Comparison of ENCODE assay signal across 8 cellular contexts in the genomic region with DNA sequence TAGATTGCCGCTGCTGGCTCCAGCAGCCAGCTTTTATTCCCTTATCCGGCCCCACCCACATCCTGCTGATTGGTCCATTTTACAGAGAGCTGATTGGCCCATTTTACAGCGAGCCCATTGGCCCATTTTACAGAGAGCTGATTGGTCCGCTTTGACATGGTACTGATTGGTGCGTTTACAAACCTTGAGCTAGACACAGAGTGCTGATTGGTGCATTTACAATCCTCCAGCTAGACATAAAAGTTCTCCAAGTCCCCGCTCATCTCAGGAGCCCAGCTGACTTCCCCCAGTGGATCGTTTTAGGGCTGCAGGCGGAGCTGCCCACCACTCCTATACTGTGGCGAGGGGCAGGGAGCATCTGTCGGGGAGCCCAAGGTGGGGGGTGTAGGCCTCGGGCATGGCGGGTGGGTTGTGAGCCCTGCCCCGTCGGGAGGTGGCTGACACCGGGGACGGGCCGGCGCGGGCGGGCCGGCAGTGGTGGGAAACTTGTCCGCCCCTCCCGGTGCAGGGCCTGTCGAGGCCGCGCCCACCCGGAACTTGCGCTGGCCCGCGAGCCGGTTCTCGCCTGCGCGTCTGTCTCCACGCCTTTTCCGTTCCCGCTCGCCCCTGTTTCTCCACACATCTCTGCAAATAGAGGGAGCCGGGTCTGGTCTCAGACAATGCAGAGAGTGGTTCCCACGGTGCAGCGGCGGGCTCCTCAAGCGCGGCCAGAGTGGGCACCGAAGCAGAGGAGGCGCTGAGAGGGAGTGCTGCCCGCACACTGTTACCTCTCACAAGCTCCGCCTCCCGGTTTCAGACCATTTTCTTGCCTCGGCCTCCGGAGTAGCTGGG.
DNase-seq lines count a peak whose midpoint lies in the region; ATAC-seq, FAIRE-seq and TF ChIP-seq lines count a peak whose summit lies in the region.

No MANE protein-coding gene starts in this region.

- peak; percentile 86 for DNase-seq in kidney
- DNase-seq in stimulated activated CD8-positive, alpha-beta memory T cell treated with anti-CD3 and anti-CD28 coated beads, Interleukin-2, amount 100 ng/mL, for 1 hour (ENCODE audit: low read depth in 2 of 2): peak; percentile 17 to 18
- no peak for DNase-seq in RKO (ENCODE audit: low spot score)

- 0 out of 2 replicates have a peak, but pooled peaks cover 2% of the 10 kb centered on the region for H3K9me3 ChIP-seq in HUES48 (ENCODE audit: control insufficient read depth, insufficient read depth, low read length)
- H3K9me3 ChIP-seq in kidney (ENCODE audit: control insufficient read depth in 1 of 2, low read length in 2 of 2): peaks cover 0 to 2% of the 10 kb centered on the region in 2 donors

- TF ChIP-seq CTCF in kidney (IDR thresholded peaks at IDR 0.05; ENCODE audit: borderline replicate concordance, extremely low read depth, insufficient read depth): no peak

- H3K27me3 ChIP-seq in HUES48 (ENCODE audit: control insufficient read depth, insufficient read depth, low read length): no peaks in the 10 kb centered on the region

- intact Hi-C loops in kidney (cut with DNase I): no loop called here

- H3K4me1 Mint-ChIP-seq in activated naive CD8-positive, alpha-beta T cell (ENCODE audit: low read depth): peaks cover 17% of the 10 kb centered on the region

- peak overlapping the region; percentile 51 for H3K27ac Mint-ChIP-seq in activated naive CD8-positive, alpha-beta T cell

- peaks cover 4% of the 10 kb centered on the region for H3K9me3 Mint-ChIP-seq in activated naive CD8-positive, alpha-beta T cell (ENCODE audit: low read depth)

- H3K4me3 ChIP-seq in HUES48 (ENCODE audit: low read depth, low read length) (peak overlapping the region; percentile 40; the same call in 1 of the 2 replicates), kidney (ENCODE audit: low read length in 2 of 2) (peak overlapping the region; percentile 48 to 60)

- H3K4me1 ChIP-seq in HUES48 (ENCODE audit: control insufficient read depth, insufficient read depth, low read length) (peaks cover 16% of the 10 kb centered on the region), kidney (ENCODE audit: control insufficient read depth in 1 of 2, insufficient read depth in 1 of 2, low read depth in 1 of 2, low read length in 2 of 2) (no peaks in the 10 kb centered on the region)

- ATAC-seq in HG03460 (IDR thresholded peaks at IDR 0.05; ENCODE audit: unreplicated experiment) (no peak), HG03442 (IDR thresholded peaks at IDR 0.05; ENCODE audit: unreplicated experiment) (no peak), HG03196 (IDR thresholded peaks at IDR 0.05; ENCODE audit: unreplicated experiment) (no peak)

- H3K27ac ChIP-seq in HUES48 (ENCODE audit: low read depth, low read length): no peak overlapping the region
- no peak overlapping the region for H3K27ac ChIP-seq in kidney (ENCODE audit: low read depth in 2 of 2, low read length in 2 of 2)

- FAIRE-seq in kidney (lab: Jason Lieb, UNC): no peak

- no peaks in the 10 kb centered on the region for H3K36me3 Mint-ChIP-seq in activated naive CD8-positive, alpha-beta T cell

- H3K9ac ChIP-seq in HUES48 (ENCODE audit: low read depth, low read length) (no peak overlapping the region), kidney (ENCODE audit: low read length in 2 of 2) (no peak overlapping the region)

- peaks cover 8% of the 10 kb centered on the region for H3K27me3 Mint-ChIP-seq in activated naive CD8-positive, alpha-beta T cell

- peak overlapping the region; percentile 81 for H3K4me3 Mint-ChIP-seq in activated naive CD8-positive, alpha-beta T cell

- H3K36me3 ChIP-seq in HUES48 (ENCODE audit: control insufficient read depth, insufficient read depth, low read length) (no peaks in the 10 kb centered on the region), kidney (ENCODE audit: control insufficient read depth in 1 of 2, insufficient read depth in 2 of 2, low read length in 2 of 2) (no peaks in the 10 kb centered on the region)
